ENCODE assay signal across 1 cellular context in the genomic region with DNA sequence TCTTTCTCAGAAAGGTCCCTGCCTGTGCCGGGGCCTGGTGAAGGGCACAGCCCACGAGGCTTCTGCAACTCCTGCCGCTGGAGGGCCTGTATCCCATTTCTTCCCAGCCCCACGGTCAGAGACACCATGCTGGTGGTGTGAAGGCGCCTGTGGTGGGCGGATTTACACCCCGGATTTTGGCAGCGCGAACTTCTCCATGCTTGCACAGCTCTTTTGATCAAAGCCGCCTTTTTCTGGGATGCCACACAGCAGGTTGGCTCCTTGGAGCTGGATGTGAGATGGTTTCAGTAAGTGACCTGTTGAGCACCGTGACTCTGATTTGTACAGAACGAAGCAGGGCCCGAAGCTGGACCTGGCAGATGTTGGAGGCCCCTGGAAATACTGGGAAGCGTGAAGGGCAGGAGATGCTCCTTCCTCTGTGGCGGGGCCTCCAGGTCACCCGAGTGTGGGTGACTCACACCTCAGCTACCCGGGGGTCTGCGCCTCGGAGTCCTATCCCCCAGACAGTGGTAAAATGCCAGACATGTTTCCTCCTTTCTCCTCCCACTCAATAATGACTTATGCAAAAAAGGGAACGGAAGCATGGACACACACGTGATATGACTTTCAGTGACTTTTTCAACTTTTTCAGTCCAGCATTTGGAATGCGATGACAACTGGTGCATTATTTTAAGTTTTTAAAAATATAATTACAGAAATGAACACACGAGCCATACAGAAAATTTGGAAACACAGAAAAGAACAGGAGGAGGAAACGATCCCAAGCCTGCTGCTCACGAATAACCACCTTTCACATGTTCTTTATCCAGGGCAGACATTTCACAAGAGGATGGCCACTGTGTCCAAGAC.
TF ChIP-seq lines count a peak whose summit lies in the region.

No MANE protein-coding gene starts in this region.

TF ChIP-seq in IMR-90, 13 proteins besides CTCF, POLR2A, EP300 and RAD21:
- TF ChIP-seq, protein P1, sequence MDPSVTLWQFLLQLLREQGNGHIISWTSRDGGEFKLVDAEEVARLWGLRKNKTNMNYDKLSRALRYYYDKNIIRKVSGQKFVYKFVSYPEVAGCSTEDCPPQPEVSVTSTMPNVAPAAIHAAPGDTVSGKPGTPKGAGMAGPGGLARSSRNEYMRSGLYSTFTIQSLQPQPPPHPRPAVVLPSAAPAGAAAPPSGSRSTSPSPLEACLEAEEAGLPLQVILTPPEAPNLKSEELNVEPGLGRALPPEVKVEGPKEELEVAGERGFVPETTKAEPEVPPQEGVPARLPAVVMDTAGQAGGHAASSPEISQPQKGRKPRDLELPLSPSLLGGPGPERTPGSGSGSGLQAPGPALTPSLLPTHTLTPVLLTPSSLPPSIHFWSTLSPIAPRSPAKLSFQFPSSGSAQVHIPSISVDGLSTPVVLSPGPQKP (IDR thresholded peaks at IDR 0.05; ENCODE audit: borderline replicate concordance, low read depth, low read length): no peak
- TF ChIP-seq, protein P2, sequence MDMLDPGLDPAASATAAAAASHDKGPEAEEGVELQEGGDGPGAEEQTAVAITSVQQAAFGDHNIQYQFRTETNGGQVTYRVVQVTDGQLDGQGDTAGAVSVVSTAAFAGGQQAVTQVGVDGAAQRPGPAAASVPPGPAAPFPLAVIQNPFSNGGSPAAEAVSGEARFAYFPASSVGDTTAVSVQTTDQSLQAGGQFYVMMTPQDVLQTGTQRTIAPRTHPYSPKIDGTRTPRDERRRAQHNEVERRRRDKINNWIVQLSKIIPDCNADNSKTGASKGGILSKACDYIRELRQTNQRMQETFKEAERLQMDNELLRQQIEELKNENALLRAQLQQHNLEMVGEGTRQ (IDR thresholded peaks at IDR 0.05; ENCODE audit: low read depth, low read length): no peak
- TF ChIP-seq FOS (IDR thresholded peaks at IDR 0.05; ENCODE audit: low read depth, low read length): no peak
- TF ChIP-seq MXI1 (IDR thresholded peaks at IDR 0.05; ENCODE audit: borderline replicate concordance, low read depth, low read length): no peak
- no peak for TF ChIP-seq MAZ (IDR thresholded peaks at IDR 0.05; ENCODE audit: borderline replicate concordance, low read depth, low read length)
- no peak for TF ChIP-seq CEBPB (IDR thresholded peaks at IDR 0.05; ENCODE audit: low read depth, low read length)
- no peak for TF ChIP-seq CHD1 (IDR thresholded peaks at IDR 0.05; ENCODE audit: low read depth, low read length)
- TF ChIP-seq SMC3 (IDR thresholded peaks at IDR 0.05; ENCODE audit: low read depth, low read length): no peak
- no peak for TF ChIP-seq BHLHE40 (IDR thresholded peaks at IDR 0.05; ENCODE audit: low read depth, low read length)
- no peak for TF ChIP-seq RCOR1 (IDR thresholded peaks at IDR 0.05; ENCODE audit: insufficient replicate concordance, low read length)
- no peak for TF ChIP-seq MAFK (IDR thresholded peaks at IDR 0.05; ENCODE audit: low read depth, low read length)
- TF ChIP-seq RFX5 (IDR thresholded peaks at IDR 0.05; ENCODE audit: low read depth, low read length): no peak
- TF ChIP-seq NFE2L2 (IDR thresholded peaks at IDR 0.05; ENCODE audit: low read depth, low read length): no peak
